Comparison of ENCODE assay signal across 5 cellular contexts in genomic region chr16:74409185-74409981, GRCh38. TPM values are rescaled to one million over a fixed set of nuclear protein-coding genes. Genes with fewer than 3 reads are reported as not detected.
"Had no signal": no experiment of that assay in that cellular context is flagged by ENCODE, and none has a peak within 500 bp of the region (broad histone marks: within the 10 kb centered on the region; RNA-seq: fewer than 3 reads in every experiment).

No MANE protein-coding gene starts in this region.

RNA-seq across cellular contexts. Expression of gene CLEC18B, which starts 11.9 kb away (rescaled TPM):
- total RNA-seq: LHCN-M2, SK-MEL-5 had no signal

RNA-seq across cellular contexts. Expression of gene NPIPB15, which starts 33.3 kb away (rescaled TPM):
- total RNA-seq: HT-29, PC-3, SK-MEL-5 had no signal
- polyA plus RNA-seq: SK-N-SH had no signal
